In genomic region chr2:239639366-239640185, GRCh38 we compare ENCODE assay signal across 17 cellular contexts.
A peak's percentile ranks its signal among the peaks of the same experiment; 100 is the strongest.
DNase-seq lines count a peak whose midpoint lies in the region; ATAC-seq and TF ChIP-seq lines count a peak whose summit lies in the region.
"Had no signal": no experiment of that assay in that cellular context is flagged by ENCODE, and none has a peak within 500 bp of the region (broad histone marks: within the 10 kb centered on the region; RNA-seq: fewer than 3 reads in every experiment).

No MANE protein-coding gene starts in this region.

- ATAC-seq in right lobe of liver: no peak
- ATAC-seq: GM23338 had no signal

- no peak for TF ChIP-seq POLR2A in right lobe of liver (IDR thresholded peaks at IDR 0.05)

- H3K9me3 Mint-ChIP-seq in activated naive CD8-positive, alpha-beta T cell treated with anti-CD3 and anti-CD28 coated beads for 36 hours: no peaks in the 10 kb centered on the region

- intact Hi-C loops in posterior vena cava (cut with DNase I): loop anchor here in 1 of 2 donors (5.0 kb wide), 1 partner anchor 648 kb away; no protein-coding TSS in a partner anchor
- intact Hi-C loops in right lobe of liver (cut with DNase I): no loop called here

- no peaks in the 10 kb centered on the region for H3K4me1 ChIP-seq in right lobe of liver

- no peak overlapping the region for H3K4me3 Mint-ChIP-seq in activated naive CD8-positive, alpha-beta T cell treated with anti-CD3 and anti-CD28 coated beads for 36 hours
- H3K4me3 Mint-ChIP-seq: CD4-positive, CD25-positive, alpha-beta regulatory T cell; GM23338 had no signal

- no peaks in the 10 kb centered on the region for H3K27me3 ChIP-seq in right lobe of liver
- H3K27me3 ChIP-seq: BLaER1 treated with 17β-estradiol and CSF1 and Interleukin-3, amounts not matched to agents 10 nM and 100 nM had no signal

- H3K27me3 Mint-ChIP-seq in activated naive CD8-positive, alpha-beta T cell treated with anti-CD3 and anti-CD28 coated beads for 36 hours: no peaks in the 10 kb centered on the region

- no peaks in the 10 kb centered on the region for H3K4me1 Mint-ChIP-seq in activated naive CD8-positive, alpha-beta T cell treated with anti-CD3 and anti-CD28 coated beads for 36 hours
- H3K4me1 Mint-ChIP-seq: CD4-positive, CD25-positive, alpha-beta regulatory T cell; GM23338 had no signal

- H3K27ac ChIP-seq in right lobe of liver: no peak overlapping the region
- H3K27ac ChIP-seq: BLaER1 treated with 17β-estradiol and CSF1 and Interleukin-3, amounts not matched to agents 10 nM and 100 nM; HL-60 had no signal

- no peak overlapping the region for H3K27ac Mint-ChIP-seq in activated naive CD8-positive, alpha-beta T cell treated with anti-CD3 and anti-CD28 coated beads for 36 hours
- H3K27ac Mint-ChIP-seq: CD4-positive, CD25-positive, alpha-beta regulatory T cell; GM23338 had no signal

- no peaks in the 10 kb centered on the region for H3K36me3 ChIP-seq in right lobe of liver
- H3K36me3 ChIP-seq: BLaER1 treated with 17β-estradiol and CSF1 and Interleukin-3, amounts not matched to agents 10 nM and 100 nM had no signal

- H3K9me3 ChIP-seq in right lobe of liver: no peaks in the 10 kb centered on the region

- no peaks in the 10 kb centered on the region for H3K36me3 Mint-ChIP-seq in activated naive CD8-positive, alpha-beta T cell treated with anti-CD3 and anti-CD28 coated beads for 36 hours
- H3K36me3 Mint-ChIP-seq: CD4-positive, CD25-positive, alpha-beta regulatory T cell had no signal

- peak; percentile 37 for DNase-seq in activated CD8-positive, alpha-beta memory T cell treated with anti-CD3 and anti-CD28 coated beads for 24 hours
- no peak for DNase-seq in activated CD8-positive, alpha-beta memory T cell treated with anti-CD3 and anti-CD28 coated beads, Interleukin-2, amount 50 U/mL, for 4 hours
- peak; percentile 3 for DNase-seq in SK-MEL-5 (ENCODE audit: low read depth, low spot score)
- DNase-seq in posterior vena cava (ENCODE audit: low spot score): peak; percentile 59
- no peak for DNase-seq in right lobe of liver
- no peak for DNase-seq in nucleus accumbens (lab: John Stamatoyannopoulos, UW)
- DNase-seq in activated naive CD8-positive, alpha-beta T cell treated with anti-CD3 and anti-CD28 coated beads for 36 hours: no peak
- DNase-seq: ACHN; Calu3; CD4-positive, CD25-positive, alpha-beta regulatory T cell; DMS153; DMS79 treated with DMSO at 0.1 percent for 48 hours; GDM1; H7 had no signal

- in situ Hi-C loops in SK-MEL-5 (cut with HindIII; ENCODE audit: low pct_unique_long_range_greater_than_20kb, low sequenced_read_pairs): no loop called here

- 75% methylated on average over 6 of the region's 8 CpGs for WGBS in right lobe of liver (ENCODE audit: insufficient coverage, low coverage, low lambda C conversion rate, missing lambda C conversion rate)

- no peak for TF ChIP-seq CTCF in right lobe of liver (IDR thresholded peaks at IDR 0.05)

- H3K4me3 ChIP-seq in right lobe of liver: no peak overlapping the region
- H3K4me3 ChIP-seq: BLaER1 treated with 17β-estradiol and CSF1 and Interleukin-3, amounts not matched to agents 10 nM and 100 nM; GM23338 had no signal

Comparison
In these comparisons a context has a peak if more than half of its experiments do, and no peak if none do; other contexts are left out.
1. DNase-seq: peak in activated CD8-positive, alpha-beta memory T cell treated with anti-CD3 and anti-CD28 coated beads for 24 hours (single experiment), SK-MEL-5 (single experiment) and posterior vena cava (single experiment); none in activated CD8-positive, alpha-beta memory T cell treated with anti-CD3 and anti-CD28 coated beads, Interleukin-2, amount 50 U/mL, for 4 hours (single experiment), right lobe of liver (0 of 3), nucleus accumbens (0 of 56) and activated naive CD8-positive, alpha-beta T cell treated with anti-CD3 and anti-CD28 coated beads for 36 hours (single experiment).